14 cellular contexts compared by ENCODE assay signal in the genomic region with DNA sequence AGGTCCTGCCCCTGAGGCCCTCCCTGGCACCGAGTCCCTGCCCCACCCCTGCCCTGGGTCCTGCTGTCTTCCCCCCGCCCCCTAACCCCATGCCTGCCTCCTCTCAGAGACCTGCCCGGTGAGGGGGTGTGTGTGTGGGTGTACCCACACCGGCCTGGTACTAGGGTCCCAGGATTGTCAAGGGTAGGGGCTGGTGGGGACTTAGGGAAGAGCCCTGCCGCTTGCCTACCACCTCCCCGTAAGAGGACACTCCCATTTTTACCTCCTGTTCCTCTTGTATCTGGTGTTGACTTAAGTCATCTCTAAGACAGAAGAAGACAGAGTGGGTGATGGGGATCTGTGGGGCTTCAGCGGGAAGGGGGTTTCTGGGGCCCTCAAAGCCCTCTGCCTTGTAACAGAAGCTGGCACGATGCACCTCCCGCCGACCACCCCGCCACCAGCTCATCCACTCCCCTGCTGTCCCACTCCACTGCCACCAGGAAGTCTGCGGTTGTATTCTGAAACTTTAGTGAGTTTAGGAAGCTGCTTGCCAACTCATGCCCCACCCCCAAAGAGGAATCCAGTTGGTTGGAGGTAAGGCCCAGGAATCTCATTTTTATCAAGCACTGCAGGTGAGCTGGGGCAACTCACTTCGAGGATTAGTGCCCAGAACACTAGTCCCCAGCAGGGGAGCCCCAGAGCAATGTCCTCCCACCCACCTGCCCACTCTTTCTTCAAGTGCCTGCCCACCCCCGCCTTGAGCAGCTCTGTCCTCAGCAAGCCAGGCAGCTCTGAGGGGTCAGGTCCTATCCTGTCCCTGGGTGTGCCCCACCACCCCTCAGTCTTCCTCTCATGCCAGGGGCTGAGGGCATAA. TPM values are rescaled to one million over a fixed set of nuclear protein-coding genes. Genes with fewer than 3 reads are reported as not detected.
A peak's percentile ranks its signal among the peaks of the same experiment; 100 is the strongest.
DNase-seq lines count a peak whose midpoint lies in the region; ATAC-seq and TF ChIP-seq lines count a peak whose summit lies in the region.
"Had no signal": no experiment of that assay in that cellular context is flagged by ENCODE, and none has a peak within 500 bp of the region (broad histone marks: within the 10 kb centered on the region; RNA-seq: fewer than 3 reads in every experiment).

No MANE protein-coding gene starts in this region.

- 86 to 91% (median 88%) methylated on average over 10 to 14 of the region's 14 CpGs for WGBS in heart left ventricle, 4 donors

- TF ChIP-seq POLR2A in heart left ventricle (IDR thresholded peaks at IDR 0.05) = no peak

- H3K4me1 ChIP-seq in GM23338 (ENCODE audit: insufficient read depth) (peaks cover 19% of the 10 kb centered on the region; the same call in 1 of the 2 replicates), heart left ventricle (peaks cover 0 to 17% (median 7%) of the 10 kb centered on the region in 12 donors)

- H3F3A ChIP-seq in GM23338 (replicated peaks; ENCODE audit: low read depth) = 0 out of 2 replicates have a peak, but pooled peaks cover 3% of the 10 kb centered on the region

- DNase-seq in CD14-positive monocyte (ENCODE audit: low spot score) (no peak), GM23338 (ENCODE audit: low spot score) (peak; percentile 66), WTC11 (ENCODE audit: low spot score) (no peak), kidney epithelial cell (ENCODE audit: low read depth) (peak; percentile 18), medulla oblongata (ENCODE audit: extremely low spot score) (no peak), NCI-H2107 (lab: John Stamatoyannopoulos, UW) (no peak), glutamatergic neuron (no peak), heart left ventricle (no peak)
- DNase-seq: GM23248; head of caudate nucleus; naive B cell; NCI-H187 treated with DMSO at 0.1 percent for 48 hours; SHP77; stimulated activated CD4-positive, alpha-beta T cell treated with anti-CD3 and anti-CD28 coated beads, Interleukin-2, amount 100 ng/mL, for 24 hours had no signal

- H3K4me3 ChIP-seq in GM23338 = no peak overlapping the region
- H3K4me3 ChIP-seq in kidney epithelial cell (ENCODE audit: low read depth, low read length) = no peak overlapping the region
- no peak overlapping the region for H3K4me3 ChIP-seq in heart left ventricle
- H3K4me3 ChIP-seq: GM23248 had no signal

- no peak for TF ChIP-seq CTCF in CD14-positive monocyte (IDR thresholded peaks at IDR 0.05)
- peak in 1 of 2 experiments; percentile 25; a peak in 2 of 4 replicates for TF ChIP-seq CTCF in GM23338 (conservative IDR thresholded peaks at IDR 0.05; ENCODE audit: low read depth in 2 of 2)
- no peak for TF ChIP-seq CTCF in WTC11 (IDR thresholded peaks at IDR 0.05)
- peak; percentile 17 for TF ChIP-seq CTCF in kidney epithelial cell (IDR thresholded peaks at IDR 0.05; ENCODE audit: insufficient read depth, low read length, poor library complexity, severe bottlenecking)
- no peak for TF ChIP-seq CTCF in glutamatergic neuron (IDR thresholded peaks at IDR 0.05; ENCODE audit: partially characterized antibody, unreplicated experiment)
- TF ChIP-seq CTCF in heart left ventricle (IDR thresholded peaks at IDR 0.05) = no peak

- no peaks in the 10 kb centered on the region for H3K79me2 ChIP-seq in GM23338 (replicated peaks; ENCODE audit: insufficient read depth)

- intact Hi-C loops in CD14-positive monocyte (cut with micrococcal nuclease) = no loop called here
- intact Hi-C loops in heart left ventricle (cut with DNase I) = no loop called here

- no peaks in the 10 kb centered on the region for H3K9me3 ChIP-seq in heart left ventricle

- H3K9me3 Mint-ChIP-seq in CD14-positive monocyte = peaks cover 0 to 2% (median 0%) of the 10 kb centered on the region in 7 donors
- no peaks in the 10 kb centered on the region; the same call in 2 of the 3 replicates for H3K9me3 Mint-ChIP-seq in GM23338
- no peaks in the 10 kb centered on the region for H3K9me3 Mint-ChIP-seq in WTC11
- peaks cover 4% of the 10 kb centered on the region for H3K9me3 Mint-ChIP-seq in glutamatergic neuron (ENCODE audit: unreplicated experiment)
- H3K9me3 Mint-ChIP-seq: naive B cell had no signal

- H3K27ac Mint-ChIP-seq in CD14-positive monocyte (peak overlapping the region in 5 of 7 donors; percentile 1 to 76 (median 69)), GM23338 (no peak overlapping the region), WTC11 (no peak overlapping the region), glutamatergic neuron (ENCODE audit: unreplicated experiment) (no peak overlapping the region)

- H3K27me3 Mint-ChIP-seq in CD14-positive monocyte (ENCODE audit: low read depth in 3 of 3) = peaks cover 8 to 13% (median 12%) of the 10 kb centered on the region in 3 donors
- H3K27me3 Mint-ChIP-seq in GM23338 (ENCODE audit: insufficient read depth, low read depth, poor library complexity) = peaks cover 34% of the 10 kb centered on the region
- H3K27me3 Mint-ChIP-seq in WTC11 (ENCODE audit: low read depth) = peaks cover 10% of the 10 kb centered on the region
- peaks cover 4% of the 10 kb centered on the region for H3K27me3 Mint-ChIP-seq in glutamatergic neuron (ENCODE audit: unreplicated experiment)
- H3K27me3 Mint-ChIP-seq: naive B cell had no signal

- H2AFZ ChIP-seq in GM23338 = no peak overlapping the region
- H2AFZ ChIP-seq: GM23248 had no signal

- H3K4me1 Mint-ChIP-seq in CD14-positive monocyte (peaks cover 35% of the 10 kb centered on the region), GM23338 (peaks cover 25% of the 10 kb centered on the region), WTC11 (peaks cover 18% of the 10 kb centered on the region), glutamatergic neuron (ENCODE audit: low read depth, unreplicated experiment) (no peaks in the 10 kb centered on the region)

- H3K27me3 ChIP-seq in GM23338 (ENCODE audit: insufficient read depth) (peaks cover 11% of the 10 kb centered on the region), kidney epithelial cell (ENCODE audit: control insufficient read depth, insufficient read depth, low read length) (no peaks in the 10 kb centered on the region), heart left ventricle (no peaks in the 10 kb centered on the region)

- ATAC-seq in GM23338 = peak; percentile 52
- ATAC-seq in WTC11 = peak; percentile 46
- ATAC-seq in heart left ventricle = no peak

- POLR2A ChIA-PET in WTC11 (lab: Charles Lee) = interaction anchor here (1.6 kb wide), 1 partner anchor 95 kb away, joined by 4 read pairs; a partner anchor contains a TSS

- no peaks in the 10 kb centered on the region for H4K20me1 ChIP-seq in GM23338 (replicated peaks; ENCODE audit: insufficient read depth)

- H3K36me3 ChIP-seq in GM23338 (ENCODE audit: insufficient read depth) (no peaks in the 10 kb centered on the region), kidney epithelial cell (ENCODE audit: control insufficient read depth, insufficient read depth, low read length) (no peaks in the 10 kb centered on the region), heart left ventricle (no peaks in the 10 kb centered on the region)

- no peak overlapping the region for H3K27ac ChIP-seq in GM23338 (ENCODE audit: low read depth)
- no peak overlapping the region for H3K27ac ChIP-seq in heart left ventricle
- H3K27ac ChIP-seq: GM23248 had no signal

- H3K9me2 ChIP-seq in GM23338 (ENCODE audit: insufficient read depth) = no peaks in the 10 kb centered on the region; the same call in 1 of the 2 replicates

- CTCF ChIA-PET in WTC11 (lab: Charles Lee) = interaction anchor here (0.5 to 4.9 kb wide), 22 partner anchors 9 to 1126 kb away, joined by 3 to 32 read pairs (median 4); a partner anchor contains a TSS

- H3K36me3 Mint-ChIP-seq in CD14-positive monocyte (peaks cover 0 to 2% of the 10 kb centered on the region in 2 donors), GM23338 (ENCODE audit: low read depth) (peaks cover 3% of the 10 kb centered on the region; the same call in 1 of the 3 replicates), WTC11 (no peaks in the 10 kb centered on the region), glutamatergic neuron (ENCODE audit: unreplicated experiment) (no peaks in the 10 kb centered on the region)

- peak overlapping the region; percentile 64; the same call in 1 of the 2 replicates for H3K4me2 ChIP-seq in GM23338

- peak overlapping the region; percentile 74 to 83 for H3K4me3 Mint-ChIP-seq in CD14-positive monocyte
- H3K4me3 Mint-ChIP-seq in GM23338 = 0 out of 3 replicates have a peak overlapping the region, but pooled peaks have one; percentile 18
- no peak overlapping the region for H3K4me3 Mint-ChIP-seq in WTC11
- no peak overlapping the region for H3K4me3 Mint-ChIP-seq in glutamatergic neuron (ENCODE audit: unreplicated experiment)

TF ChIP-seq in GM23338, 12 proteins besides CTCF, POLR2A, EP300 and RAD21 (continues in another document):
- TF ChIP-seq EZH2 (IDR thresholded peaks at IDR 0.05; ENCODE audit: low read depth, unreplicated experiment) = no peak
- TF ChIP-seq STAT1 (IDR thresholded peaks at IDR 0.05; ENCODE audit: unreplicated experiment) = no peak
- no peak for TF ChIP-seq ZNF114 (CRISPR knock-in tag; IDR thresholded peaks at IDR 0.05)
- TF ChIP-seq ZNF331 (CRISPR knock-in tag; IDR thresholded peaks at IDR 0.05; ENCODE audit: low read depth) = no peak

TF ChIP-seq in WTC11, 78 proteins besides CTCF, POLR2A, EP300 and RAD21 (continues in another document):
- TF ChIP-seq ATF1 (CRISPR knock-in tag; IDR thresholded peaks at IDR 0.05) (no peak), ZNF138 (CRISPR knock-in tag; conservative IDR thresholded peaks at IDR 0.05) (no peak), GABPB1 (CRISPR knock-in tag; IDR thresholded peaks at IDR 0.05) (no peak), NR1H2 (CRISPR knock-in tag; IDR thresholded peaks at IDR 0.05) (no peak)
- TF ChIP-seq, protein P1, sequence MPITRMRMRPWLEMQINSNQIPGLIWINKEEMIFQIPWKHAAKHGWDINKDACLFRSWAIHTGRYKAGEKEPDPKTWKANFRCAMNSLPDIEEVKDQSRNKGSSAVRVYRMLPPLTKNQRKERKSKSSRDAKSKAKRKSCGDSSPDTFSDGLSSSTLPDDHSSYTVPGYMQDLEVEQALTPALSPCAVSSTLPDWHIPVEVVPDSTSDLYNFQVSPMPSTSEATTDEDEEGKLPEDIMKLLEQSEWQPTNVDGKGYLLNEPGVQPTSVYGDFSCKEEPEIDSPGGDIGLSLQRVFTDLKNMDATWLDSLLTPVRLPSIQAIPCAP (CRISPR knock-in tag; IDR thresholded peaks at IDR 0.05) = no peak

RNA-seq across cellular contexts. Expression of a gene that starts 5.6 kb away (rescaled TPM):
- polyA plus RNA-seq in CD14-positive monocyte = not detected
- not detected in 2 replicates for total RNA-seq in GM23338 (2014; rRNA removed; shearing (Covaris generic))
- polyA plus RNA-seq in GM23338 (2016; fragmentation: Nextera tagmentation; extraction: Ambion mirVana) = 0.23 TPM in 1 of 2 replicates, not detected in the other
- 0.14 to 0.15 TPM in 2 of 3 replicates, not detected in the other for total RNA-seq in WTC11 (2021)
- not detected in 2 replicates for total RNA-seq in kidney epithelial cell
- not detected for total RNA-seq in glutamatergic neuron (ENCODE audit: unreplicated experiment)
- total RNA-seq in heart left ventricle = not detected
- polyA plus RNA-seq in heart left ventricle = not detected
- total RNA-seq: GM23248 had no signal
- polyA plus RNA-seq: GM23248 had no signal

RNA-seq across cellular contexts. Expression of a gene that starts 34.7 kb away (rescaled TPM):
- 10 to 100 TPM; 23.8 to 24.8 TPM for polyA plus RNA-seq in CD14-positive monocyte
- total RNA-seq in GM23338 (2014; rRNA removed; shearing (Covaris generic)) = 9.3 and 23.1 TPM in 2 replicates
- polyA plus RNA-seq in GM23338 (2016; fragmentation: Nextera tagmentation; extraction: Ambion mirVana) = 5.6 and 6.6 TPM in 2 replicates
- 5.3 to 7.9 TPM (median 7.3 TPM) in 3 replicates for total RNA-seq in WTC11 (2021)
- 26.0 and 27.5 TPM in 2 replicates for total RNA-seq in kidney epithelial cell
- total RNA-seq in glutamatergic neuron (ENCODE audit: unreplicated experiment) = 24.2 TPM
- 10 to 100 TPM in 5 of 9 donors, 1 to 10 TPM in 4; 6.4 to 52.8 (median 10.3) TPM for total RNA-seq in heart left ventricle
- 1 to 10 TPM; 5.4 to 7.8 TPM for polyA plus RNA-seq in heart left ventricle

Comparison
In these comparisons a context has a peak if more than half of its experiments do, and no peak if none do; other contexts are left out.
1. DNase-seq: peak in GM23338 (single experiment) and kidney epithelial cell (single experiment); none in CD14-positive monocyte (single experiment), WTC11 (single experiment), medulla oblongata (single experiment), NCI-H2107 (single experiment), glutamatergic neuron (single experiment) and heart left ventricle (0 of 5).
2. H3K27ac Mint-ChIP-seq: peak in CD14-positive monocyte (5 of 7); none in GM23338 (single experiment), WTC11 (single experiment) and glutamatergic neuron (single experiment).
3. H3K4me3 Mint-ChIP-seq: peak in CD14-positive monocyte (2 of 2) and GM23338 (single experiment); none in WTC11 (single experiment) and glutamatergic neuron (single experiment).
4. ATAC-seq: peak in GM23338 (single experiment) and WTC11 (single experiment); none in heart left ventricle (0 of 4).